8 cellular contexts compared by ENCODE assay signal in the genomic region with DNA sequence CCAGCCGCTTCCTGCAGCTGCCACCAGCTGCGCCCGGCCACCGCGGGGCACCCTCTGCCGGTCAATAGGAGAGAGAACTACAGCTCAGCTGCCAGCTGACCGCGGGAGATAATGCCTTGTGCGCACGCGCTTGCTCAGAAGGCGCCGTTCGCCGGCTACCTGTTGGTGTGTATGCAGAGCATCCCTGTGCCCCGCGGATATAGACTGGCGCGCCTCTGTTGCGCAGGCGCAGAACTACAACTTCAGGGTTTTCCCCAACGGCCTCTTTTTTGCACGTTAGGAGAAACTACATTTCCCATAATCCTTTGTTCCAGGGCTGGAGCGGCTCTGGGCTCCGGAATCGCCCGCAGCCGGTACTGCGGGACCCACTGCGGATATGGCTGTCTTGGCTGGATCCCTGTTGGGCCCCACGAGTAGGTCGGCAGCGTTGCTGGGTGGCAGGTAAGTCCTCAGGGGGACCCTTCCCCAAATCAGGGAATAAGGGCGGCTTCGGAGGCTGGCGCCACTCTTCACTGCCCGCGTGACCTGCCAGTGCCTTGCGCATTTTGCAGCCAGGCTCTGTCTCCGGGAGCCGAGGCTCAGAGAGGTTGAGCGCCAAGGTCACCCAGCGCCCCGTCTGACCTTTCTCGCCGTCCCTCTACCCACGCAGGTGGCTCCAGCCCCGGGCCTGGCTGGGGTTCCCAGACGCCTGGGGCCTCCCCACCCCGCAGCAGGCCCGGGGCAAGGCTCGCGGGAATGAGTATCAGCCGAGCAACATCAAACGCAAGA. TPM values are rescaled to one million over a fixed set of nuclear protein-coding genes. Genes with fewer than 3 reads are reported as not detected.
DNase-seq lines count a peak whose midpoint lies in the region; ATAC-seq and TF ChIP-seq lines count a peak whose summit lies in the region.

A gene (plus strand): TSS at position 356 of the 768 bp plus-strand sequence. CDS start 21 bp downstream, at position 377.

- H3K27me3 Mint-ChIP-seq in WTC11 (ENCODE audit: low read depth) (no peaks in the 10 kb centered on the region), immature natural killer cell (ENCODE audit: low read depth in 3 of 3) (peaks cover 6 to 11% (median 9%) of the 10 kb centered on the region in 3 donors)

- H3K4me1 ChIP-seq in spleen, result peaks cover 39 to 87% (median 67%) of the 10 kb centered on the region in 6 donors

- H3K9me3 Mint-ChIP-seq in WTC11, result no peaks in the 10 kb centered on the region
- H3K9me3 Mint-ChIP-seq in immature natural killer cell, result no peaks in the 10 kb centered on the region

- TF ChIP-seq CTCF in AG04450 (IDR thresholded peaks at IDR 0.05; ENCODE audit: low read depth, low read length) (peak; percentile 82), WTC11 (IDR thresholded peaks at IDR 0.05) (no peak; the same call in 1 of the 2 replicates), spleen (IDR thresholded peaks at IDR 0.05 in 8 of 11, conservative IDR thresholded peaks at IDR 0.05 in 3 of 11) (peak; percentile 85 to 97 (median 91))

- H3K27ac ChIP-seq in AG04450 (ENCODE audit: low read depth, low read length) (peak within 1 kb of the TSS; percentile 77), caudate nucleus (ENCODE audit: low read depth, low read length) (peak within 1 kb of the TSS; percentile 96), spleen (peak within 1 kb of the TSS; percentile 66 to 97 (median 92))

- DNase-seq in AG04450 (ENCODE audit: low read depth, low spot score) (peak; percentile 99), NCI-H2227 treated with DMSO at 0.1 percent for 48 hours (lab: John Stamatoyannopoulos, UW) (peak; percentile 97), WTC11 (ENCODE audit: low spot score) (peak; percentile 99), caudate nucleus (lab: John Stamatoyannopoulos, UW) (peak; percentile 80 to 99 (median 94)), immature natural killer cell (peak; percentile 96 to 97 (median 96)), spleen (peak; percentile 100)

- no peaks in the 10 kb centered on the region; the same call in 1 of the 2 replicates for H3K36me3 Mint-ChIP-seq in WTC11
- H3K36me3 Mint-ChIP-seq in immature natural killer cell, result no peaks in the 10 kb centered on the region

- WGBS in spleen, 5 donors, result 0 to 1% (median 0%) methylated on average over 35 to 55 of the region's 55 CpGs

- H3K4me3 Mint-ChIP-seq in WTC11 (peak within 1 kb of the TSS; percentile 89), immature natural killer cell (peak within 1 kb of the TSS; percentile 88 to 92 (median 88))

- TF ChIP-seq POLR2A in spleen (IDR thresholded peaks at IDR 0.05), result peak in 1 of 3 donors; percentile 88

- peaks cover 45% of the 10 kb centered on the region for H3K4me1 Mint-ChIP-seq in WTC11
- peaks cover 60% of the 10 kb centered on the region in 2 donors for H3K4me1 Mint-ChIP-seq in immature natural killer cell

- CTCF ChIA-PET in AG04450 (lab: Charles Lee) (interaction anchor here (0.7 to 3.6 kb wide), 9 partner anchors 9 to 138 kb away, joined by 3 to 16 read pairs (median 4); a partner anchor contains a TSS), WTC11 (lab: Charles Lee) (interaction anchor here (0.6 to 3.1 kb wide), 25 partner anchors 9 to 271 kb away, joined by 3 to 60 read pairs (median 5); a partner anchor contains a TSS)

- no peaks in the 10 kb centered on the region for H3K27me3 ChIP-seq in AG04450 (ENCODE audit: control insufficient read depth, insufficient read depth, low read length)
- H3K27me3 ChIP-seq in spleen (replicated peaks in 1 of 7), result no peaks in the 10 kb centered on the region

- H3K27ac Mint-ChIP-seq in WTC11, result peak within 1 kb of the TSS; percentile 91
- H3K27ac Mint-ChIP-seq in immature natural killer cell, result peak within 1 kb of the TSS; percentile 82 to 93 (median 90)

- POLR2A ChIA-PET in AG04450 (lab: Yijun Ruan, JAX) (interaction anchor here (0.5 to 2.0 kb wide), 8 partner anchors 13 to 1107 kb away, joined by 3 to 11 read pairs (median 4); no protein-coding TSS in a partner anchor), WTC11 (lab: Charles Lee) (interaction anchor here (0.5 to 1.3 kb wide), 8 partner anchors 9 to 99 kb away, joined by 3 to 17 read pairs (median 6); a partner anchor contains a TSS)

- peaks cover 4% of the 10 kb centered on the region; the same call in 1 of the 2 replicates for H3K9me3 ChIP-seq in AG04450 (ENCODE audit: control insufficient read depth, insufficient read depth, low read length)
- H3K9me3 ChIP-seq in spleen, result no peaks in the 10 kb centered on the region

- peak within 1 kb of the TSS; percentile 81 for H3K4me3 ChIP-seq in AG04450 (ENCODE audit: low read depth, low read length)
- peak within 1 kb of the TSS; percentile 48 to 88 (median 74) for H3K4me3 ChIP-seq in spleen

- peaks cover 0 to 8% (median 6%) of the 10 kb centered on the region in 6 donors for H3K36me3 ChIP-seq in spleen

- intact Hi-C loops in spleen (cut with DNase I; ENCODE audit: low total_unique reads), result no loop called here

- ATAC-seq in GM18873 (IDR thresholded peaks at IDR 0.05; ENCODE audit: low FRiP score, unreplicated experiment) (peak; percentile 79), HG03159 (IDR thresholded peaks at IDR 0.05; ENCODE audit: unreplicated experiment) (peak; percentile 43), WTC11 (peak; percentile 51)

TF ChIP-seq in WTC11, 78 proteins besides CTCF, POLR2A, EP300 and RAD21 (continues in another document):
- TF ChIP-seq, protein P1, sequence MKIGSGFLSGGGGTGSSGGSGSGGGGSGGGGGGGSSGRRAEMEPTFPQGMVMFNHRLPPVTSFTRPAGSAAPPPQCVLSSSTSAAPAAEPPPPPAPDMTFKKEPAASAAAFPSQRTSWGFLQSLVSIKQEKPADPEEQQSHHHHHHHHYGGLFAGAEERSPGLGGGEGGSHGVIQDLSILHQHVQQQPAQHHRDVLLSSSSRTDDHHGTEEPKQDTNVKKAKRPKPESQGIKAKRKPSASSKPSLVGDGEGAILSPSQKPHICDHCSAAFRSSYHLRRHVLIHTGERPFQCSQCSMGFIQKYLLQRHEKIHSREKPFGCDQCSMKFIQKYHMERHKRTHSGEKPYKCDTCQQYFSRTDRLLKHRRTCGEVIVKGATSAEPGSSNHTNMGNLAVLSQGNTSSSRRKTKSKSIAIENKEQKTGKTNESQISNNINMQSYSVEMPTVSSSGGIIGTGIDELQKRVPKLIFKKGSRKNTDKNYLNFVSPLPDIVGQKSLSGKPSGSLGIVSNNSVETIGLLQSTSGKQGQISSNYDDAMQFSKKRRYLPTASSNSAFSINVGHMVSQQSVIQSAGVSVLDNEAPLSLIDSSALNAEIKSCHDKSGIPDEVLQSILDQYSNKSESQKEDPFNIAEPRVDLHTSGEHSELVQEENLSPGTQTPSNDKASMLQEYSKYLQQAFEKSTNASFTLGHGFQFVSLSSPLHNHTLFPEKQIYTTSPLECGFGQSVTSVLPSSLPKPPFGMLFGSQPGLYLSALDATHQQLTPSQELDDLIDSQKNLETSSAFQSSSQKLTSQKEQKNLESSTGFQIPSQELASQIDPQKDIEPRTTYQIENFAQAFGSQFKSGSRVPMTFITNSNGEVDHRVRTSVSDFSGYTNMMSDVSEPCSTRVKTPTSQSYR (CRISPR knock-in tag; IDR thresholded peaks at IDR 0.05), result no peak
- TF ChIP-seq, protein P2, sequence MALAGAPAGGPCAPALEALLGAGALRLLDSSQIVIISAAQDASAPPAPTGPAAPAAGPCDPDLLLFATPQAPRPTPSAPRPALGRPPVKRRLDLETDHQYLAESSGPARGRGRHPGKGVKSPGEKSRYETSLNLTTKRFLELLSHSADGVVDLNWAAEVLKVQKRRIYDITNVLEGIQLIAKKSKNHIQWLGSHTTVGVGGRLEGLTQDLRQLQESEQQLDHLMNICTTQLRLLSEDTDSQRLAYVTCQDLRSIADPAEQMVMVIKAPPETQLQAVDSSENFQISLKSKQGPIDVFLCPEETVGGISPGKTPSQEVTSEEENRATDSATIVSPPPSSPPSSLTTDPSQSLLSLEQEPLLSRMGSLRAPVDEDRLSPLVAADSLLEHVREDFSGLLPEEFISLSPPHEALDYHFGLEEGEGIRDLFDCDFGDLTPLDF (CRISPR knock-in tag; IDR thresholded peaks at IDR 0.05), result 0 out of 2 replicates have a peak, but pooled peaks have one; percentile 51
- TF ChIP-seq PRRX2 (CRISPR knock-in tag; IDR thresholded peaks at IDR 0.05) (no peak), ZNF263 (CRISPR knock-in tag; IDR thresholded peaks at IDR 0.05; ENCODE audit: low read depth) (no peak), SP1 (CRISPR knock-in tag; conservative IDR thresholded peaks at IDR 0.05) (peak; percentile 64), ESRRA (CRISPR knock-in tag; IDR thresholded peaks at IDR 0.05; ENCODE audit: borderline replicate concordance) (peak; percentile 68), FOXP1 (CRISPR knock-in tag; IDR thresholded peaks at IDR 0.05; ENCODE audit: borderline replicate concordance) (peak; percentile 47; the same call in 1 of the 2 replicates), FOXK1 (CRISPR knock-in tag; IDR thresholded peaks at IDR 0.05) (peak; percentile 12; the same call in 1 of the 2 replicates), KAT7 (CRISPR knock-in tag; IDR thresholded peaks at IDR 0.05; ENCODE audit: borderline replicate concordance) (0 out of 2 replicates have a peak, but pooled peaks have one; percentile 85), IRF2 (CRISPR knock-in tag; IDR thresholded peaks at IDR 0.05; ENCODE audit: borderline replicate concordance, low read depth) (0 out of 2 replicates have a peak, but pooled peaks have one; percentile 52)
- TF ChIP-seq, protein P3, sequence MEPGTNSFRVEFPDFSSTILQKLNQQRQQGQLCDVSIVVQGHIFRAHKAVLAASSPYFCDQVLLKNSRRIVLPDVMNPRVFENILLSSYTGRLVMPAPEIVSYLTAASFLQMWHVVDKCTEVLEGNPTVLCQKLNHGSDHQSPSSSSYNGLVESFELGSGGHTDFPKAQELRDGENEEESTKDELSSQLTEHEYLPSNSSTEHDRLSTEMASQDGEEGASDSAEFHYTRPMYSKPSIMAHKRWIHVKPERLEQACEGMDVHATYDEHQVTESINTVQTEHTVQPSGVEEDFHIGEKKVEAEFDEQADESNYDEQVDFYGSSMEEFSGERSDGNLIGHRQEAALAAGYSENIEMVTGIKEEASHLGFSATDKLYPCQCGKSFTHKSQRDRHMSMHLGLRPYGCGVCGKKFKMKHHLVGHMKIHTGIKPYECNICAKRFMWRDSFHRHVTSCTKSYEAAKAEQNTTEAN (CRISPR knock-in tag; IDR thresholded peaks at IDR 0.05), result 0 out of 2 replicates have a peak, but pooled peaks have one; percentile 41

RNA-seq across cellular contexts. Expression of the gene that starts here (rescaled TPM):
- polyA plus RNA-seq in AG04450 (2011; rRNA removed), result 23.2 and 24.3 TPM in 2 replicates
- polyA minus RNA-seq in AG04450 (2011; rRNA and poly(A)+ RNA removed), result 6.3 and 8.6 TPM in 2 replicates
- 117 to 130 TPM (median 122 TPM) in 3 replicates for total RNA-seq in WTC11 (2021)
- polyA plus RNA-seq in immature natural killer cell, result 100 to 1,000 TPM; 189 to 270 (median 197) TPM
- total RNA-seq in spleen, result 10 to 100 TPM; 37.5 to 93.2 (median 57.8) TPM
- 100 to 1,000 TPM in 2 of 3 donors, 10 to 100 TPM in 1; 95.4 to 153 (median 152) TPM for polyA plus RNA-seq in spleen

Comparison
In these comparisons a context has a peak if more than half of its experiments do, and no peak if none do; other contexts are left out.
1. Peak in every context shown above with its lines: DNase-seq, ATAC-seq, H3K4me3 ChIP-seq and H3K27ac ChIP-seq.